In genomic region chr5:388266-389196, GRCh38 we compare ENCODE assay signal across 17 cellular contexts. TPM values are rescaled to one million over a fixed set of nuclear protein-coding genes. Genes with fewer than 3 reads are reported as not detected.
DNase-seq lines count a peak whose midpoint lies in the region; ATAC-seq and TF ChIP-seq lines count a peak whose summit lies in the region.
"Had no signal": no experiment of that assay in that cellular context is flagged by ENCODE, and none has a peak within 500 bp of the region (broad histone marks: within the 10 kb centered on the region; RNA-seq: fewer than 3 reads in every experiment).

No MANE protein-coding gene starts in this region.

- H3K4me3 ChIP-seq in prostate gland = no peak overlapping the region
- H3K4me3 ChIP-seq: heart right ventricle had no signal

- intact Hi-C loops in dendritic cell treated with granulocyte-macrophage colony-stimulating factor and Interleukin-4, amounts not matched to agents 40 ng/mL and 50 ng/mL, for 4 days (cut with micrococcal nuclease) = no loop called here
- intact Hi-C loops in prostate gland (cut with DNase I) = no loop called here

- H3K4me1 ChIP-seq in prostate gland (replicated peaks) = no peaks in the 10 kb centered on the region
- H3K4me1 ChIP-seq: heart right ventricle had no signal

- peaks cover 85% of the 10 kb centered on the region for H3K36me3 Mint-ChIP-seq in dendritic cell treated with granulocyte-macrophage colony-stimulating factor and Interleukin-4, amounts not matched to agents 40 ng/mL and 50 ng/mL, for 4 days (ENCODE audit: low read depth)

- no peak overlapping the region for H3K27ac ChIP-seq in prostate gland
- H3K27ac ChIP-seq: heart right ventricle, VCaP had no signal

- in situ Hi-C loops in GM13976 (cut with MboI; ENCODE audit: low sequenced_read_pairs, unreplicated experiment) = no loop called here

- ATAC-seq in HG03175 (IDR thresholded peaks at IDR 0.05; ENCODE audit: unreplicated experiment) = no peak
- ATAC-seq: esophagus mucosa, left cardiac atrium, SK-N-SH treated with all-trans-retinoic acid at 6 μM for 48 hours had no signal

- DNase-seq in NCI-H2081 (lab: John Stamatoyannopoulos, UW) = peak; percentile 21 to 74
- no peak for DNase-seq in NCI-H2081 treated with DMSO at 0.1 percent for 48 hours (lab: John Stamatoyannopoulos, UW)
- peak; percentile 33 for DNase-seq in GM13976 (ENCODE audit: low spot score)
- DNase-seq in prostate gland (ENCODE audit: low spot score) = peak; percentile 3
- no peak for DNase-seq in NCI-H2171 treated with DMSO at 0.1 percent for 48 hours (lab: John Stamatoyannopoulos, UW)
- DNase-seq in COLO829 (ENCODE audit: low spot score) = no peak
- DNase-seq: CD8-positive, alpha-beta memory T cell; GF-D8; GOT3; heart right ventricle; left cardiac atrium; naive B cell had no signal

- H3K27me3 Mint-ChIP-seq in dendritic cell treated with granulocyte-macrophage colony-stimulating factor and Interleukin-4, amounts not matched to agents 40 ng/mL and 50 ng/mL, for 4 days = no peaks in the 10 kb centered on the region

- H3K4me1 Mint-ChIP-seq in dendritic cell treated with granulocyte-macrophage colony-stimulating factor and Interleukin-4, amounts not matched to agents 40 ng/mL and 50 ng/mL, for 4 days (ENCODE audit: low read depth) = peaks cover 83% of the 10 kb centered on the region

- 78% methylated on average over 33 of the region's 34 CpGs for WGBS in prostate gland

- no peaks in the 10 kb centered on the region for H3K36me3 ChIP-seq in prostate gland
- H3K36me3 ChIP-seq: heart right ventricle had no signal

- no peak for TF ChIP-seq CTCF in GM13976 (IDR thresholded peaks at IDR 0.05; ENCODE audit: borderline replicate concordance, control extremely low read depth, extremely low read depth, insufficient read depth, missing control alignments)
- TF ChIP-seq CTCF in prostate gland (IDR thresholded peaks at IDR 0.05) = no peak

- no peak overlapping the region for H3K4me3 Mint-ChIP-seq in dendritic cell treated with granulocyte-macrophage colony-stimulating factor and Interleukin-4, amounts not matched to agents 40 ng/mL and 50 ng/mL, for 4 days
- H3K4me3 Mint-ChIP-seq: CD8-positive, alpha-beta memory T cell; naive B cell had no signal

- no peak for TF ChIP-seq POLR2A in prostate gland (IDR thresholded peaks at IDR 0.05)

- H3K9me3 Mint-ChIP-seq in dendritic cell treated with granulocyte-macrophage colony-stimulating factor and Interleukin-4, amounts not matched to agents 40 ng/mL and 50 ng/mL, for 4 days = peaks cover 10% of the 10 kb centered on the region

- H3K27ac Mint-ChIP-seq in dendritic cell treated with granulocyte-macrophage colony-stimulating factor and Interleukin-4, amounts not matched to agents 40 ng/mL and 50 ng/mL, for 4 days = peak overlapping the region; percentile 75
- H3K27ac Mint-ChIP-seq: CD8-positive, alpha-beta memory T cell; naive B cell had no signal

- H3K27me3 ChIP-seq in prostate gland (replicated peaks; ENCODE audit: insufficient read depth) = no peaks in the 10 kb centered on the region

- H3K9me3 ChIP-seq in prostate gland = no peaks in the 10 kb centered on the region

RNA-seq across cellular contexts. Expression of gene EXOC3, which starts 54.4 kb away (rescaled TPM):
- total RNA-seq in prostate gland = 10 to 100 TPM; 44.3 to 79.7 TPM

Comparison
In these comparisons a context has a peak if more than half of its experiments do, and no peak if none do; other contexts are left out.
1. DNase-seq: peak in NCI-H2081 (2 of 2), GM13976 (single experiment) and prostate gland (single experiment); none in NCI-H2081 treated with DMSO at 0.1 percent for 48 hours (single experiment), NCI-H2171 treated with DMSO at 0.1 percent for 48 hours (single experiment) and COLO829 (single experiment).